In the genomic region with DNA sequence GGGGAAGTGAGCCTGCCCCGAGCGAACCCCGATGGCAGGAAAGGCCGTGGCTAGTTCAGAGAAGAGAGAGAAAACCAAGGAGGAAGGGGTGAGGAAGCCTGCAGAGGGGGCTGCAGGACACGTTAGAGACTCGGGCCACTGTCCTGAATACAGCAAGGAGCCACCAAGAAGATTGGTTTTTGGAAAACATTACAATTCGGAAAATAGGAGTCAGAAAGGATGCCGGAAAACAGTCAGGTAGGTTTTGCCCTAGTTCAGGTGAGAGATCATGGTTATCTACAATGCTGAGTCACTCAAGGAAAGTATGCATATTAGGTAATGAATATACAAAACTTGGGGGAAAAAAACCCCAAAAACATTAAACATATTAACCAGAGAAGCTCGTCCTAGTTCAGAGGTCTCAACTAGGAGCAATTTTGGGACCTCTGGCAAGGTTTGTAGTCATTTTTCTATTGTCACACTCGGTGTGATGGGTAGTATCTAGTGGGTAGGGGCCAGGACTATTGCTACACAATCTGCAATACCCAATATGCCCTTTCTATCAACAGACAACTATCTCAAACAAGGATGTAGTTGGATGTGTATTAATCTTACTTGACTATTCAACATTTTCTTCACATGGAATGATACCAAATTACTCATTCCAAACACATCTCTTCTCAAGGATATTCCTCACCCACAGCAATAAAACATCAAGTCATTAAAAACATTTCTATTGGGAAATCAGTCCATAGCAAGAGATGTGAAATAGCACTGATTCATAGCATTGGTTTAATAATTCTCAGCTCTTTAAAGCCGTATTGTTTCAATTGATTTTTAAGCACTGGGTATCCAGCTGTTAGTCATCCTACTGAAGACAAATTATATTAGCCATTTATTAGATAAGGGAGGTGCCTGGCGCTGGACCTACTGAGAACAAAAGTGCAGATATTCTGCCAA, we compare ENCODE assay signal across 8 cellular contexts.
A peak's percentile ranks its signal among the peaks of the same experiment; 100 is the strongest.
DNase-seq lines count a peak whose midpoint lies in the region; ATAC-seq and TF ChIP-seq lines count a peak whose summit lies in the region.

No MANE protein-coding gene starts in this region.

- H3K18ac ChIP-seq in IMR-90 (ENCODE audit: low read depth, low read length) = no peak overlapping the region

- H2BK120ac ChIP-seq in IMR-90 (ENCODE audit: low read depth, low read length) = no peak overlapping the region; the same call in 1 of the 2 replicates

- CTCF ChIA-PET in IMR-90 (lab: Yijun Ruan, JAX) = interaction anchor here (0.6 kb wide), 1 partner anchor 198 kb away, joined by 4 read pairs; no protein-coding TSS in a partner anchor

- no peak overlapping the region for H3K14ac ChIP-seq in IMR-90 (replicated peaks; ENCODE audit: low read depth, low read length)

- H3K36me3 ChIP-seq in IMR-90 (ENCODE audit: control insufficient read depth, insufficient read depth, low read length) (no peaks in the 10 kb centered on the region), mesodermal cell (ENCODE audit: control insufficient read depth, insufficient read depth, low read length) (no peaks in the 10 kb centered on the region)

- TF ChIP-seq RAD21 in IMR-90 (IDR thresholded peaks at IDR 0.05; ENCODE audit: low read length) = peak; percentile 68

- peak; percentile 73 for TF ChIP-seq POLR2A in IMR-90 (IDR thresholded peaks at IDR 0.05; ENCODE audit: low read depth, low read length)

- no peak overlapping the region for H2AFZ ChIP-seq in IMR-90 (replicated peaks; ENCODE audit: low read length, poor library complexity)

- no peak overlapping the region; the same call in 2 of the 3 replicates for H2BK15ac ChIP-seq in IMR-90 (ENCODE audit: low read depth, low read length)

- H4K8ac ChIP-seq in IMR-90 (ENCODE audit: low read depth in 2 of 2, low read length in 2 of 2) = no peak overlapping the region

- intact Hi-C loops in IMR-90 (cut with micrococcal nuclease) = loop anchor here (1.0 to 2.0 kb wide), 3 partner anchors 75 to 366 kb away; partner anchors contain the start of gene VIM

- H3K9me3 ChIP-seq in IMR-90 (ENCODE audit: control insufficient read depth, insufficient read depth, low read length) = no peaks in the 10 kb centered on the region
- H3K9me3 ChIP-seq in mesodermal cell (ENCODE audit: control insufficient read depth, low read length) = no peaks in the 10 kb centered on the region

- no peak overlapping the region for H4K5ac ChIP-seq in IMR-90 (ENCODE audit: low read depth, low read length)

- H3K9ac ChIP-seq in IMR-90 (ENCODE audit: low read depth, low read length) = no peak overlapping the region

- TF ChIP-seq CTCF in IMR-90 (conservative IDR thresholded peaks at IDR 0.05; ENCODE audit: low read depth, low read length) = peak; percentile 55

- no peaks in the 10 kb centered on the region for H4K20me1 ChIP-seq in IMR-90 (ENCODE audit: insufficient read depth, low read length)

- H4K91ac ChIP-seq in IMR-90 (ENCODE audit: insufficient read depth, low read depth, low read length) = no peak overlapping the region

- no peak overlapping the region; the same call in 1 of the 2 replicates for H2AK5ac ChIP-seq in IMR-90 (ENCODE audit: low read depth, low read length)

- H2BK5ac ChIP-seq in IMR-90 (ENCODE audit: low read depth, low read length, poor library complexity, severe bottlenecking) = no peak overlapping the region

- H3K4me3 ChIP-seq in IMR-90 (ENCODE audit: insufficient read depth, low read depth, low read length) = no peak overlapping the region
- no peak overlapping the region for H3K4me3 ChIP-seq in mesodermal cell (ENCODE audit: extremely low read depth, insufficient read depth, low read length, poor library complexity, severe bottlenecking)

- no peaks in the 10 kb centered on the region for H3K27me3 ChIP-seq in IMR-90 (ENCODE audit: control insufficient read depth, insufficient read depth, low read length)

- H3K27ac ChIP-seq in IMR-90 (ENCODE audit: insufficient read depth, low read length) (no peak overlapping the region), mesodermal cell (ENCODE audit: low read depth, low read length, severe bottlenecking) (peak overlapping the region; percentile 87)

- dilution Hi-C loops in IMR-90 (cut with HindIII; ENCODE audit: low sequenced_read_pairs, unreplicated experiment) = no loop called here

- peak; percentile 67 for ATAC-seq in IMR-90 (ENCODE audit: low read depth)

- in situ Hi-C loops in IMR-90 (cut with MboI; ENCODE audit: low sequenced_read_pairs) = no loop called here

- BruUV-seq in IMR-90 (replicated peaks; lab: Mats Ljungman, UMichigan) = no TSS peak

- DNase-seq in Daoy (ENCODE audit: low read depth) = peak; percentile 73
- DNase-seq in IMR-90 = peak; percentile 82
- peak; percentile 43 for DNase-seq in activated CD4-positive, CD25-positive, alpha-beta regulatory T cell treated with anti-CD3 and anti-CD28 coated beads, Interleukin-2, amount 50 U/mL, for 72 hours
- DNase-seq in ecto neural progenitor cell (ENCODE audit: low spot score) = peak; percentile 74
- DNase-seq in stimulated activated CD8-positive, alpha-beta memory T cell treated with anti-CD3 and anti-CD28 coated beads, Interleukin-4, amount 100 ng/mL, for 48 hours = peak; percentile 46
- DNase-seq in NCI-H1436 treated with DMSO at 0.1 percent for 48 hours (lab: John Stamatoyannopoulos, UW) = no peak
- no peak for DNase-seq in AML-193 (lab: John Stamatoyannopoulos, UW)

- no peaks in the 10 kb centered on the region for H3K79me1 ChIP-seq in IMR-90 (ENCODE audit: low read depth in 1 of 2, low read length in 2 of 2)

- no peak overlapping the region for H3K23ac ChIP-seq in IMR-90 (ENCODE audit: low read depth, low read length)

- WGBS in IMR-90 (ENCODE audit: extremely low coverage in 2 of 2, insufficient read length in 1 of 2), 2 experiments = 70% methylated on average over 6 of the region's 12 CpGs; no CpG with 5 or more reads in 1 of the 2 experiments
- WGBS in mesodermal cell (ENCODE audit: insufficient coverage in 2 of 2), 2 experiments = 32 to 39% methylated on average over 6 to 8 of the region's 12 CpGs

- H3K4me2 ChIP-seq in IMR-90 (ENCODE audit: low read depth, low read length) = no peak overlapping the region

- POLR2A ChIA-PET in IMR-90 (lab: Charles Lee; ENCODE audit: unreplicated experiment) = no interaction called here

- H3K4me1 ChIP-seq in IMR-90 (ENCODE audit: control insufficient read depth, insufficient read depth, low read length) = no peaks in the 10 kb centered on the region; the same call in none of the 2 replicates
- H3K4me1 ChIP-seq in mesodermal cell (ENCODE audit: control insufficient read depth, insufficient read depth, low read length, poor library complexity, severe bottlenecking) = no peaks in the 10 kb centered on the region

- no peaks in the 10 kb centered on the region for H3K9me1 ChIP-seq in IMR-90 (ENCODE audit: insufficient read depth, low read length)

- no peak overlapping the region for H3K56ac ChIP-seq in IMR-90 (ENCODE audit: extremely low read depth, insufficient read depth, low read length)

- H2AK9ac ChIP-seq in IMR-90 (replicated peaks; ENCODE audit: low read depth, low read length, poor library complexity) = no peak overlapping the region

- H2BK20ac ChIP-seq in IMR-90 (ENCODE audit: low read depth, low read length) = no peak overlapping the region

- no peak overlapping the region for H3K4ac ChIP-seq in IMR-90 (ENCODE audit: low read depth, low read length)

TF ChIP-seq in IMR-90, 13 proteins besides CTCF, POLR2A, EP300 and RAD21:
- TF ChIP-seq CHD1 (IDR thresholded peaks at IDR 0.05; ENCODE audit: low read depth, low read length) = no peak
- no peak for TF ChIP-seq RCOR1 (IDR thresholded peaks at IDR 0.05; ENCODE audit: insufficient replicate concordance, low read length)
- no peak for TF ChIP-seq MAFK (IDR thresholded peaks at IDR 0.05; ENCODE audit: low read depth, low read length)
- TF ChIP-seq MAZ (IDR thresholded peaks at IDR 0.05; ENCODE audit: borderline replicate concordance, low read depth, low read length) = no peak
- TF ChIP-seq NFE2L2 (IDR thresholded peaks at IDR 0.05; ENCODE audit: low read depth, low read length) = 0 out of 2 replicates have a peak, but pooled peaks have one; percentile 46
- peak; percentile 59 for TF ChIP-seq SMC3 (IDR thresholded peaks at IDR 0.05; ENCODE audit: low read depth, low read length)
- peak; percentile 10; the same call in 1 of the 2 replicates for TF ChIP-seq FOS (IDR thresholded peaks at IDR 0.05; ENCODE audit: low read depth, low read length)
- TF ChIP-seq CEBPB (IDR thresholded peaks at IDR 0.05; ENCODE audit: low read depth, low read length) = peak; percentile 94
- TF ChIP-seq USF2 (IDR thresholded peaks at IDR 0.05; ENCODE audit: low read depth, low read length) = no peak
- TF ChIP-seq RFX5 (IDR thresholded peaks at IDR 0.05; ENCODE audit: low read depth, low read length) = no peak
- TF ChIP-seq BHLHE40 (IDR thresholded peaks at IDR 0.05; ENCODE audit: low read depth, low read length) = no peak
- TF ChIP-seq, protein P1, sequence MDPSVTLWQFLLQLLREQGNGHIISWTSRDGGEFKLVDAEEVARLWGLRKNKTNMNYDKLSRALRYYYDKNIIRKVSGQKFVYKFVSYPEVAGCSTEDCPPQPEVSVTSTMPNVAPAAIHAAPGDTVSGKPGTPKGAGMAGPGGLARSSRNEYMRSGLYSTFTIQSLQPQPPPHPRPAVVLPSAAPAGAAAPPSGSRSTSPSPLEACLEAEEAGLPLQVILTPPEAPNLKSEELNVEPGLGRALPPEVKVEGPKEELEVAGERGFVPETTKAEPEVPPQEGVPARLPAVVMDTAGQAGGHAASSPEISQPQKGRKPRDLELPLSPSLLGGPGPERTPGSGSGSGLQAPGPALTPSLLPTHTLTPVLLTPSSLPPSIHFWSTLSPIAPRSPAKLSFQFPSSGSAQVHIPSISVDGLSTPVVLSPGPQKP (IDR thresholded peaks at IDR 0.05; ENCODE audit: borderline replicate concordance, low read depth, low read length) = no peak
- TF ChIP-seq MXI1 (IDR thresholded peaks at IDR 0.05; ENCODE audit: borderline replicate concordance, low read depth, low read length) = no peak

Comparison
In these comparisons a context has a peak if more than half of its experiments do, and no peak if none do; other contexts are left out.
1. DNase-seq: peak in Daoy (single experiment), IMR-90 (single experiment), activated CD4-positive, CD25-positive, alpha-beta regulatory T cell treated with anti-CD3 and anti-CD28 coated beads, Interleukin-2, amount 50 U/mL, for 72 hours (single experiment), ecto neural progenitor cell (single experiment) and stimulated activated CD8-positive, alpha-beta memory T cell treated with anti-CD3 and anti-CD28 coated beads, Interleukin-4, amount 100 ng/mL, for 48 hours (single experiment); none in NCI-H1436 treated with DMSO at 0.1 percent for 48 hours (single experiment) and AML-193 (0 of 2).